8 cellular contexts compared by ENCODE assay signal in the genomic region with DNA sequence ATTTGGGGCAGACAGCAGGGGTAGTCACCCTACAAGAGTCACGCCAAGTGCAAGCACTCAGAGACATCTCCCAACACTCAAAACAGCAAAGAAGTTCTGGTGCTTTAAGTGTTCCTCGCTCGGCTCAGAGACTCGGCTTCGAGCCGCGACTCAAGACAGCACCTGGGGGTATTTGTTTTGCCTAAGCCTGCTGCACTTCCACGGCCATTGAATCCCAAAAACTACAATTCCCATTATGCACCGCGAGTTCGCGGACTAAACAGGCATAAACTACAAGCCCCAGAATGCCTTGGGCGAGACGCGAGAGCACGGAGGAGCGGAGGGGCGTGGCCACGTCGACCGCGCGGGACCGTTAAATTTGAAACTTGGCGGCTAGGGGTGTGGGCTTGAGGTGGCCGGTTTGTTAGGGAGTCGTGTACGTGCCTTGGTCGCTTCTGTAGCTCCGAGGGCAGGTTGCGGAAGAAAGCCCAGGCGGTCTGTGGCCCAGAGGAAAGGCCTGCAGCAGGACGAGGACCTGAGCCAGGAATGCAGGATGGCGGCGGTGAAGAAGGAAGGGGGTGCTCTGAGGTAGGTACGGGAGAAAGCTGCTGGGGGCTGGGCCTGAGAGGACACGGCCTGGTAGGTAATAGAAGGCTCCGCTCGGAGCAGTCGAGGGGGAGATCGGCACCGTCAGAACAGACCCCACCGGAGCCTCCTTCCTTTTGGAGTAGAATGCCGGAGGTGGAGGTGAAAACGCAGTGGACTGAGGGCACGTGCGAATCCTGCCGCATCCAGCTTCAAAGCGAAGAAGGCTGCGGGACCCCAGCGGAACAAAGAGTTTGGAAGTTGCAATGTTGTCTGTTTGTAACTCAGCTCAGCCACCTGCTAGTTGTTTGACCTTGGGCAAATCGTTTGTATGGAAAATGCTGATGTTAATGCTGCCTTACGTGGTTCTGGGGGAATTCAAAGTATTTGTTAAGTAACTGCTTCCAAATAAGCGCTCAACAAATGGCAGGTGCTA. TPM values are rescaled to one million over a fixed set of nuclear protein-coding genes. Genes with fewer than 3 reads are reported as not detected.
DNase-seq lines count a peak whose midpoint lies in the region; ATAC-seq and TF ChIP-seq lines count a peak whose summit lies in the region.

A gene with protein sequence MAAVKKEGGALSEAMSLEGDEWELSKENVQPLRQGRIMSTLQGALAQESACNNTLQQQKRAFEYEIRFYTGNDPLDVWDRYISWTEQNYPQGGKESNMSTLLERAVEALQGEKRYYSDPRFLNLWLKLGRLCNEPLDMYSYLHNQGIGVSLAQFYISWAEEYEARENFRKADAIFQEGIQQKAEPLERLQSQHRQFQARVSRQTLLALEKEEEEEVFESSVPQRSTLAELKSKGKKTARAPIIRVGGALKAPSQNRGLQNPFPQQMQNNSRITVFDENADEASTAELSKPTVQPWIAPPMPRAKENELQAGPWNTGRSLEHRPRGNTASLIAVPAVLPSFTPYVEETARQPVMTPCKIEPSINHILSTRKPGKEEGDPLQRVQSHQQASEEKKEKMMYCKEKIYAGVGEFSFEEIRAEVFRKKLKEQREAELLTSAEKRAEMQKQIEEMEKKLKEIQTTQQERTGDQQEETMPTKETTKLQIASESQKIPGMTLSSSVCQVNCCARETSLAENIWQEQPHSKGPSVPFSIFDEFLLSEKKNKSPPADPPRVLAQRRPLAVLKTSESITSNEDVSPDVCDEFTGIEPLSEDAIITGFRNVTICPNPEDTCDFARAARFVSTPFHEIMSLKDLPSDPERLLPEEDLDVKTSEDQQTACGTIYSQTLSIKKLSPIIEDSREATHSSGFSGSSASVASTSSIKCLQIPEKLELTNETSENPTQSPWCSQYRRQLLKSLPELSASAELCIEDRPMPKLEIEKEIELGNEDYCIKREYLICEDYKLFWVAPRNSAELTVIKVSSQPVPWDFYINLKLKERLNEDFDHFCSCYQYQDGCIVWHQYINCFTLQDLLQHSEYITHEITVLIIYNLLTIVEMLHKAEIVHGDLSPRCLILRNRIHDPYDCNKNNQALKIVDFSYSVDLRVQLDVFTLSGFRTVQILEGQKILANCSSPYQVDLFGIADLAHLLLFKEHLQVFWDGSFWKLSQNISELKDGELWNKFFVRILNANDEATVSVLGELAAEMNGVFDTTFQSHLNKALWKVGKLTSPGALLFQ (plus strand): TSS at position 381 of the 1,000 bp plus-strand sequence. CDS start 152 bp downstream, at position 533.

- no peak within 1 kb of the TSS for H3K9ac ChIP-seq in parathyroid adenoma

- no peaks in the 10 kb centered on the region for H3K79me2 ChIP-seq in parathyroid adenoma

- TF ChIP-seq POLR2A in transverse colon (IDR thresholded peaks at IDR 0.05) = no peak

- peak; percentile 95 for DNase-seq in GM12865 (ENCODE audit: low read depth)
- peak; percentile 84 for DNase-seq in NCI-H128 (lab: John Stamatoyannopoulos, UW; ENCODE audit: unreplicated experiment)
- DNase-seq in SKM-1 treated with dmso at 0.1 percent for 144 hours (lab: John Stamatoyannopoulos, UW; ENCODE audit: unreplicated experiment) = peak; percentile 93
- peak; percentile 92 for DNase-seq in activated naive CD8-positive, alpha-beta T cell treated with anti-CD3 and anti-CD28 coated beads for 36 hours
- peak; percentile 94 for DNase-seq in cardiac muscle cell (ENCODE audit: low read depth in 1 of 2, low spot score in 1 of 2)
- peak; percentile 93 for DNase-seq in transverse colon

- peak within 1 kb of the TSS; percentile 62 for H3K27ac ChIP-seq in cardiac muscle cell
- no peak within 1 kb of the TSS for H3K27ac ChIP-seq in parathyroid adenoma
- peak within 1 kb of the TSS in 2 of 4 donors; percentile 20 to 40 for H3K27ac ChIP-seq in transverse colon

- H2AFZ ChIP-seq in parathyroid adenoma = peak within 1 kb of the TSS; percentile 57

- 0 to 2% methylated on average over 1 to 54 of the region's 54 CpGs for WGBS in transverse colon (ENCODE audit: low coverage in 1 of 2), 2 donors

- peak; percentile 89 for ATAC-seq in HG02678 (IDR thresholded peaks at IDR 0.05; ENCODE audit: unreplicated experiment)

- H3K9me3 ChIP-seq in cardiac muscle cell (ENCODE audit: low read depth) (no peaks in the 10 kb centered on the region), parathyroid adenoma (ENCODE audit: control insufficient read depth, low read length) (no peaks in the 10 kb centered on the region), transverse colon (no peaks in the 10 kb centered on the region)

- peaks cover 3% of the 10 kb centered on the region for H3K27me3 Mint-ChIP-seq in activated naive CD8-positive, alpha-beta T cell treated with anti-CD3 and anti-CD28 coated beads for 36 hours

- no peaks in the 10 kb centered on the region for H3K9me3 Mint-ChIP-seq in activated naive CD8-positive, alpha-beta T cell treated with anti-CD3 and anti-CD28 coated beads for 36 hours

- peak within 1 kb of the TSS; percentile 60 for H3K4me3 ChIP-seq in GM12865 (ENCODE audit: low read depth, low read length)
- peak within 1 kb of the TSS; percentile 71 for H3K4me3 ChIP-seq in cardiac muscle cell
- peak within 1 kb of the TSS; percentile 60 for H3K4me3 ChIP-seq in parathyroid adenoma (ENCODE audit: low read depth, low read length)
- H3K4me3 ChIP-seq in transverse colon = peak within 1 kb of the TSS; percentile 49 to 74 (median 60)

- no peak within 1 kb of the TSS for H3K4me3 Mint-ChIP-seq in activated naive CD8-positive, alpha-beta T cell treated with anti-CD3 and anti-CD28 coated beads for 36 hours

- intact Hi-C loops in transverse colon (cut with DNase I; ENCODE audit: low total_unique reads) = no loop called here

- peak within 1 kb of the TSS; percentile 85 for H3K4me2 ChIP-seq in parathyroid adenoma (ENCODE audit: low read length)

- peaks cover 8% of the 10 kb centered on the region for H3K4me1 Mint-ChIP-seq in activated naive CD8-positive, alpha-beta T cell treated with anti-CD3 and anti-CD28 coated beads for 36 hours

- H3K36me3 ChIP-seq in cardiac muscle cell (no peaks in the 10 kb centered on the region), parathyroid adenoma (ENCODE audit: control insufficient read depth, insufficient read depth, low read length) (no peaks in the 10 kb centered on the region), transverse colon (no peaks in the 10 kb centered on the region)

- TF ChIP-seq EP300 in transverse colon (IDR thresholded peaks at IDR 0.05; ENCODE audit: low read depth) = no peak

- TF ChIP-seq CTCF in GM12865 (IDR thresholded peaks at IDR 0.05; ENCODE audit: insufficient read depth, low read depth, low read length, missing control alignments) (no peak), cardiac muscle cell (IDR thresholded peaks at IDR 0.05; ENCODE audit: low read depth, low read length) (no peak), parathyroid adenoma (IDR thresholded peaks at IDR 0.05) (no peak), transverse colon (IDR thresholded peaks at IDR 0.05) (no peak)

- H3K4me1 ChIP-seq in cardiac muscle cell (ENCODE audit: low read depth) (no peaks in the 10 kb centered on the region), parathyroid adenoma (peaks cover 5% of the 10 kb centered on the region), transverse colon (peaks cover 0 to 24% (median 6%) of the 10 kb centered on the region in 4 donors)

- peaks cover 18% of the 10 kb centered on the region for H3K36me3 Mint-ChIP-seq in activated naive CD8-positive, alpha-beta T cell treated with anti-CD3 and anti-CD28 coated beads for 36 hours

- H3K27me3 ChIP-seq in cardiac muscle cell = no peaks in the 10 kb centered on the region
- H3K27me3 ChIP-seq in parathyroid adenoma (ENCODE audit: control insufficient read depth, insufficient read depth, low read length) = no peaks in the 10 kb centered on the region
- no peaks in the 10 kb centered on the region for H3K27me3 ChIP-seq in transverse colon

- in situ Hi-C loops in transverse colon (cut with MboI; ENCODE audit: low pct_ligation_motif_present in 1 of 4, low pct_unique_long_range_greater_than_20kb in 1 of 4, low sequenced_read_pairs in 3 of 4) = no loop called here

- no peak within 1 kb of the TSS for H3K27ac Mint-ChIP-seq in activated naive CD8-positive, alpha-beta T cell treated with anti-CD3 and anti-CD28 coated beads for 36 hours

RNA-seq across cellular contexts. Expression of the gene that starts here (rescaled TPM):
- total RNA-seq in activated naive CD8-positive, alpha-beta T cell treated with anti-CD3 and anti-CD28 coated beads for 36 hours = 10 to 100 TPM; 62.3 to 70.6 TPM
- total RNA-seq in cardiac muscle cell (20.6 and 157 TPM in 2 replicates), transverse colon (10 to 100 TPM in 2 of 4 donors, 1 to 10 TPM in 2; 1.4 to 15.3 (median 8.6) TPM)
- 10.1 and 41.0 TPM in 2 replicates for polyA plus RNA-seq in cardiac muscle cell
